ENCODE assay signal across 29 cellular contexts in genomic region chr7:159263430-159263829, GRCh38.
"Had no signal": no experiment of that assay in that cellular context is flagged by ENCODE, and none has a peak within 500 bp of the region (broad histone marks: within the 10 kb centered on the region; RNA-seq: fewer than 3 reads in every experiment).

No MANE protein-coding gene starts in this region.

- H2AFZ ChIP-seq: hepatocyte had no signal

- ATAC-seq: effector memory CD8-positive, alpha-beta T cell; esophagus mucosa; foreskin keratinocyte; gastrocnemius medialis; gastroesophageal sphincter; heart left ventricle; heart right ventricle had no signal

- H3K4me3 ChIP-seq: colonic mucosa, coronary artery, dorsolateral prefrontal cortex, esophagus muscularis mucosa, esophagus squamous epithelium, gastrocnemius medialis, gastroesophageal sphincter, heart left ventricle, heart right ventricle, hepatocyte had no signal

- H3K79me2 ChIP-seq: hepatocyte had no signal

- H3K27me3 ChIP-seq: colonic mucosa, esophagus muscularis mucosa, esophagus squamous epithelium, foreskin keratinocyte, gastrocnemius medialis, gastroesophageal sphincter, heart left ventricle, hepatocyte had no signal

- H3K4me2 ChIP-seq: hepatocyte had no signal

- H3K9me3 ChIP-seq: colonic mucosa had no signal

- H3K27ac ChIP-seq: colonic mucosa, coronary artery, dorsolateral prefrontal cortex, epithelial cell of prostate, esophagus muscularis mucosa, esophagus squamous epithelium, foreskin keratinocyte, gastrocnemius medialis, gastroesophageal sphincter, heart left ventricle, heart right ventricle, hepatocyte had no signal

- H3K27me3 Mint-ChIP-seq: dendritic cell treated with granulocyte-macrophage colony-stimulating factor and Interleukin-4, amounts not matched to agents 40 ng/mL and 50 ng/mL, for 4 days had no signal

- DNase-seq: colonic mucosa; cortex of kidney; dermis blood vessel endothelial cell; dorsolateral prefrontal cortex; effector CD4-positive, alpha-beta T cell; effector CD8-positive, alpha-beta T cell; effector memory CD4-positive, alpha-beta T cell; effector memory CD8-positive, alpha-beta T cell; endodermal cell; erythroblast; esophagus squamous epithelium; foreskin fibroblast; foreskin keratinocyte; foreskin melanocyte; gastrocnemius medialis; glutamatergic neuron; head of caudate nucleus; heart left ventricle; heart right ventricle had no signal

- H3K4me1 ChIP-seq: colonic mucosa, esophagus muscularis mucosa, esophagus squamous epithelium, foreskin keratinocyte, gastrocnemius medialis, gastroesophageal sphincter, heart left ventricle, heart right ventricle had no signal

- H3K36me3 ChIP-seq: colonic mucosa, esophagus muscularis mucosa, esophagus squamous epithelium, gastrocnemius medialis, gastroesophageal sphincter, heart left ventricle, heart right ventricle had no signal

- H3K27ac Mint-ChIP-seq: dendritic cell treated with granulocyte-macrophage colony-stimulating factor and Interleukin-4, amounts not matched to agents 40 ng/mL and 50 ng/mL, for 4 days; effector memory CD8-positive, alpha-beta T cell; endodermal cell had no signal

- FAIRE-seq: endometrium, endothelial cell of umbilical vein, frontal cortex had no signal

- H3K4me3 Mint-ChIP-seq: dendritic cell treated with granulocyte-macrophage colony-stimulating factor and Interleukin-4, amounts not matched to agents 40 ng/mL and 50 ng/mL, for 4 days; effector memory CD8-positive, alpha-beta T cell; endodermal cell had no signal

- H3K4me1 Mint-ChIP-seq: endodermal cell had no signal
